In the genomic region with DNA sequence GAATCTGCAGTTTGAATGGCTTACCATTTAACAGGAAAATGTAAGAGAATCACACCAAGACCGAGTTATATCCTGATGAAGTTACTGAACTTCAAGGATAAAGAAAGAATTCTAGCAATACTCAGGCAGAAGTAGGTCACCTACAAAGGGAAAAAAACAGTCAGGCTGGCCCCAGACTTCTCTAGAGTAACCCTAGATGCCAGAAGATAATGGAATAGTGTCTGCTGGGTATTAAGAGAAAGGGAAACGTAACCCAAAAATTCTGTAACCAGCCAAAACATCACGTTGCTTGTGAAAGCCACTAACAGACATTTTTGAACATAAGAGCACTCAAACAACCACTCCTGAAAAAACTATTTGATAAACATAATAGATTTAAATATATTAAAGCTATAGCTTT, we compare ENCODE assay signal across 16 cellular contexts. TPM values are rescaled to one million over a fixed set of nuclear protein-coding genes. Genes with fewer than 3 reads are reported as not detected.
DNase-seq lines count a peak whose midpoint lies in the region; ATAC-seq and TF ChIP-seq lines count a peak whose summit lies in the region.
"Had no signal": no experiment of that assay in that cellular context is flagged by ENCODE, and none has a peak within 500 bp of the region (broad histone marks: within the 10 kb centered on the region; RNA-seq: fewer than 3 reads in every experiment).

No MANE protein-coding gene starts in this region.

- H3K4me1 ChIP-seq in OCI-LY1 (ENCODE audit: insufficient read depth, low read length, severe bottlenecking) (peaks cover 61% of the 10 kb centered on the region), skeletal muscle tissue (ENCODE audit: control insufficient read depth in 3 of 3, insufficient read depth in 3 of 3, low read length in 3 of 3) (peaks cover 30 to 42% (median 31%) of the 10 kb centered on the region in 3 donors)

- no peak for TF ChIP-seq CTCF in OCI-LY1 (IDR thresholded peaks at IDR 0.05; ENCODE audit: low read length)

- H3K9me3 ChIP-seq in OCI-LY1 (ENCODE audit: low read length) (no peaks in the 10 kb centered on the region), skeletal muscle tissue (ENCODE audit: control insufficient read depth in 3 of 3, low read length in 3 of 3) (no peaks in the 10 kb centered on the region)
- H3K9me3 ChIP-seq: lower lobe of right lung, stomach had no signal

- ATAC-seq in activated T-cell treated with anti-CD3 and anti-CD28 coated beads, Interleukin-2, amount 50 U/mL, for 4 hours: no peak
- ATAC-seq: activated CD4-positive, CD25-positive, alpha-beta regulatory T cell treated with anti-CD3 and anti-CD28 coated beads, Interleukin-2, amount 50 U/mL, for 24 hours; lower lobe of right lung had no signal

- H2AFZ ChIP-seq in OCI-LY1 (ENCODE audit: low read length): no peak overlapping the region

- H3K27me3 Mint-ChIP-seq in activated T-cell treated with anti-CD3 and anti-CD28 coated beads, Interleukin-2, amount 50 U/mL, for 4 hours (ENCODE audit: low read depth): no peaks in the 10 kb centered on the region
- H3K27me3 Mint-ChIP-seq: naive B cell had no signal

- H3K4me2 ChIP-seq in OCI-LY1 (ENCODE audit: low read length): no peak overlapping the region; the same call in 1 of the 2 replicates

- no peak overlapping the region for H3K4me3 ChIP-seq in OCI-LY1 (ENCODE audit: low read depth, low read length, poor library complexity, severe bottlenecking)
- H3K4me3 ChIP-seq in skeletal muscle tissue (ENCODE audit: low read length in 3 of 3): no peak overlapping the region
- H3K4me3 ChIP-seq: lower lobe of right lung, stomach had no signal

- H3K36me3 Mint-ChIP-seq in activated T-cell treated with anti-CD3 and anti-CD28 coated beads, Interleukin-2, amount 50 U/mL, for 4 hours (ENCODE audit: insufficient read depth): peaks cover 3% of the 10 kb centered on the region
- H3K36me3 Mint-ChIP-seq: naive B cell had no signal

- no peaks in the 10 kb centered on the region for H3K27me3 ChIP-seq in OCI-LY1 (ENCODE audit: insufficient read depth, low read length)
- no peaks in the 10 kb centered on the region for H3K27me3 ChIP-seq in skeletal muscle tissue (ENCODE audit: control insufficient read depth in 3 of 3, insufficient read depth in 3 of 3, low read length in 3 of 3)
- H3K27me3 ChIP-seq: stomach had no signal

- H3K9me2 ChIP-seq in OCI-LY1 (ENCODE audit: low read depth, low read length): no peaks in the 10 kb centered on the region

- H3K4me1 Mint-ChIP-seq in activated T-cell treated with anti-CD3 and anti-CD28 coated beads, Interleukin-2, amount 50 U/mL, for 4 hours (ENCODE audit: low read depth): peaks cover 57% of the 10 kb centered on the region

- no peak overlapping the region for H3K9ac ChIP-seq in OCI-LY1 (ENCODE audit: low read length)
- peak overlapping the region in 1 of 3 donors; percentile 72 for H3K9ac ChIP-seq in skeletal muscle tissue (ENCODE audit: low read depth in 1 of 3, low read length in 3 of 3)

- H3K9me3 Mint-ChIP-seq in activated T-cell treated with anti-CD3 and anti-CD28 coated beads, Interleukin-2, amount 50 U/mL, for 4 hours: no peaks in the 10 kb centered on the region
- H3K9me3 Mint-ChIP-seq: naive B cell had no signal

- 0 out of 2 replicates have a peak, but pooled peaks cover 4% of the 10 kb centered on the region for H3F3A ChIP-seq in OCI-LY1 (ENCODE audit: insufficient read depth, low read length)

- DNase-seq in activated T-cell treated with anti-CD3 and anti-CD28 coated beads, Interleukin-2, amount 50 U/mL, for 4 hours: no peak
- no peak for DNase-seq in activated T-cell treated with anti-CD3 and anti-CD28 coated beads, Interleukin-2, amount 50 U/mL, for 1 hour
- peak; percentile 45 for DNase-seq in central memory CD4-positive, alpha-beta T cell
- DNase-seq in DMS114 treated with DMSO at 0.1 percent for 48 hours (lab: John Stamatoyannopoulos, UW; ENCODE audit: unreplicated experiment): no peak
- no peak for DNase-seq in NCI-H774 (lab: John Stamatoyannopoulos, UW)
- no peak for DNase-seq in NCI-H2029 treated with DMSO at 0.1 percent for 48 hours (lab: John Stamatoyannopoulos, UW)
- DNase-seq: GF-D8; Kasumi-1; lower lobe of right lung; naive B cell; NCI-H1417; stimulated activated CD4-positive, alpha-beta T cell treated with anti-CD3 and anti-CD28 coated beads, Interleukin-12 subunit alpha, Interleukin-12 subunit beta, amount 100 ng/mL, for 4 hours; stomach had no signal

- peaks cover 98% of the 10 kb centered on the region for H3K79me2 ChIP-seq in OCI-LY1 (ENCODE audit: insufficient read depth, low read length)

- H3K36me3 ChIP-seq in OCI-LY1 (ENCODE audit: insufficient read depth, low read length) (peaks cover 20% of the 10 kb centered on the region), skeletal muscle tissue (ENCODE audit: control insufficient read depth in 3 of 3, insufficient read depth in 3 of 3, low read length in 3 of 3) (no peaks in the 10 kb centered on the region)
- H3K36me3 ChIP-seq: lower lobe of right lung, stomach had no signal

- H3K27ac ChIP-seq in OCI-LY1 (ENCODE audit: low read depth, low read length, poor library complexity, severe bottlenecking) (peak overlapping the region; percentile 19), skeletal muscle tissue (ENCODE audit: low read depth, low read length) (peak overlapping the region; percentile 30)
- H3K27ac ChIP-seq: lower lobe of right lung, stomach had no signal

- peak overlapping the region; percentile 55 for H3K4me3 Mint-ChIP-seq in activated T-cell treated with anti-CD3 and anti-CD28 coated beads, Interleukin-2, amount 50 U/mL, for 4 hours
- H3K4me3 Mint-ChIP-seq: naive B cell had no signal

- no peaks in the 10 kb centered on the region for H4K20me1 ChIP-seq in OCI-LY1 (ENCODE audit: insufficient read depth, low read length)

RNA-seq across cellular contexts. Expression of gene UBE2G1, which starts 31.3 kb away (rescaled TPM):
- 10 to 100 TPM; 71.3 to 73.0 (median 72.2) TPM for total RNA-seq in activated T-cell treated with anti-CD3 and anti-CD28 coated beads, Interleukin-2, amount 50 U/mL, for 4 hours
- total RNA-seq in skeletal muscle tissue: 49.1 TPM
